ENCODE assay signal across 1 cellular context in genomic region chr17:72512649-72513556, GRCh38.
TF ChIP-seq lines count a peak whose summit lies in the region.

No MANE protein-coding gene starts in this region.

TF ChIP-seq in WTC11, 78 proteins besides CTCF, POLR2A, EP300 and RAD21 (continued from another document):
- no peak for TF ChIP-seq E2F5 (CRISPR knock-in tag; IDR thresholded peaks at IDR 0.05)
- TF ChIP-seq PRDM15 (CRISPR knock-in tag; IDR thresholded peaks at IDR 0.05), result no peak
- no peak for TF ChIP-seq FOXP1 (CRISPR knock-in tag; IDR thresholded peaks at IDR 0.05; ENCODE audit: borderline replicate concordance)
- TF ChIP-seq AR (CRISPR knock-in tag; IDR thresholded peaks at IDR 0.05), result no peak
- TF ChIP-seq ATF1 (CRISPR knock-in tag; IDR thresholded peaks at IDR 0.05), result no peak
- no peak for TF ChIP-seq FOXP4 (CRISPR knock-in tag; IDR thresholded peaks at IDR 0.05)
- no peak for TF ChIP-seq MYBL2 (CRISPR knock-in tag; IDR thresholded peaks at IDR 0.05)
- TF ChIP-seq USF2 (CRISPR knock-in tag; IDR thresholded peaks at IDR 0.05), result no peak
- TF ChIP-seq RORB (CRISPR knock-in tag; IDR thresholded peaks at IDR 0.05), result no peak
- no peak for TF ChIP-seq ZNF281 (CRISPR knock-in tag; IDR thresholded peaks at IDR 0.05)
- TF ChIP-seq TEAD1 (CRISPR knock-in tag; IDR thresholded peaks at IDR 0.05), result no peak
- no peak for TF ChIP-seq CREB1 (CRISPR knock-in tag; IDR thresholded peaks at IDR 0.05)
